ENCODE assay signal across 21 cellular contexts in the genomic region with DNA sequence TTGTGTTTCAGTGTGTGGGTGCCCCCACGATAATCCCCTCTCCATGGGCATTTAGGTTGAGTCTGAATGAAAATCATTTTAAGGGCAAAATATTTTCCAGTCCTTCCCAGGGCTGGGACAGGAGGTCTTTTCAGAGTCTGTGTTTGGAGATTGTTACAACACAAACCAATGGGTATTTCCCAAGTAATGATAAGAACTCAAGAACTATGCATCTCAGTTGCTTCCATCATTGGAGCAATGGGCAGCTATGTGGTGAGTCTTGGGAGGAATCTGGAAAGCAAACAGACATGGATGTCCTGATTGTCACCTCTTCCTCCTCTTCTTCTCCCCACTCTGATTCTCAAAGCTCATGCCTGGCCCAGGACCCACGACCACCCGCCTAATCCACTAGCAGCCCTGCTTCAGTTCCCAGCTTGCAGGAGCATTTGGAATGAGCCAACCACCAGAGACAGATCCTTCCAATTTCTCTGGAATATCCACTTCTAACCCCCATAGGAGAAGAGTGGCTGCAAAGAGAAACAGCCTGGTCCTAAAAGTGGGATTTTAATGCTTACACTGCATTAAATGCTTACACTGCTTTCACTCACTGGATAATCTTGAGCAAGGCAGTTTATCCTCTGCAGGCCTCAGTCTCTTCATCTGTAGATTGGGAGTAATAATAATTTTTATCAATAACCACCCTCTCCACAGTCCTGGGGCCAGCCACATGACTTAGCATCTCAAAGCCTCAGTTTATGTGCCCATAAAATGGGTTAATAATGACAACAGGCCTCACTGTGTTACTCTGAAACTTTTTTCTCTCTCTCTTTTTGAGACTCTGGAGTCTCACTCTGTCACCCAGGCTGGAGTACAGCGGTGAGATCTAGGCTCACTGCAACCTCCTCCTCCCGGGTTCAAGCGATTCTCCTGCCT.
"Had no signal": no experiment of that assay in that cellular context is flagged by ENCODE, and none has a peak within 500 bp of the region (broad histone marks: within the 10 kb centered on the region; RNA-seq: fewer than 3 reads in every experiment).

No MANE protein-coding gene starts in this region.

- ATAC-seq: activated T-cell treated with anti-CD3 and anti-CD28 coated beads, Interleukin-2, amount 50 U/mL, for 4 hours; mucosa of descending colon; stimulated activated naive B cell treated with anti-CD40 and anti-IgM and Interleukin-4, amounts not matched to agents 10 μg/mL and 1 μg/mL and 100 μg/mL, for 72 hours; T-helper 17 cell had no signal

- H3K4me3 ChIP-seq: cardiac muscle cell, mucosa of descending colon, testis had no signal

- H3K27ac ChIP-seq: cardiac muscle cell, epithelial cell of prostate, testis had no signal

- H3K27me3 ChIP-seq: cardiac muscle cell, testis had no signal

- DNase-seq: activated CD4-positive, alpha-beta T cell treated with anti-CD3 and anti-CD28 coated beads for 4 hours; activated CD4-positive, alpha-beta T cell treated with anti-CD3 and anti-CD28 coated beads, Interleukin-2, amount 50 U/mL, for 48 hours; activated CD4-positive, CD25-positive, alpha-beta regulatory T cell; activated CD8-positive, alpha-beta memory T cell treated with anti-CD3 and anti-CD28 coated beads, Interleukin-2, amount 50 U/mL, for 48 hours; activated naive CD4-positive, alpha-beta T cell; activated T-cell treated with anti-CD3 and anti-CD28 coated beads, Interleukin-2, amount 50 U/mL, for 4 hours; amniotic stem cell; glutamatergic neuron; hippocampal formation; nephron progenitor cell; occipital lobe; stimulated activated CD4-positive, alpha-beta T cell treated with anti-CD3 and anti-CD28 coated beads, Interleukin-2, amount 100 ng/mL, for 48 hours; stimulated activated CD8-positive, alpha-beta memory T cell treated with anti-CD3 and anti-CD28 coated beads, Interleukin-4, amount 100 ng/mL, for 48 hours; stimulated activated naive B cell treated with anti-CD40 and anti-IgM and Interleukin-4, amounts not matched to agents 10 μg/mL and 1 μg/mL and 100 μg/mL, for 72 hours; SW 1271; T-helper 17 cell; testis had no signal

- H3K9me3 ChIP-seq: mucosa of descending colon, testis had no signal

- H3K36me3 ChIP-seq: cardiac muscle cell had no signal

- FAIRE-seq: frontal cortex had no signal
